In the genomic region with DNA sequence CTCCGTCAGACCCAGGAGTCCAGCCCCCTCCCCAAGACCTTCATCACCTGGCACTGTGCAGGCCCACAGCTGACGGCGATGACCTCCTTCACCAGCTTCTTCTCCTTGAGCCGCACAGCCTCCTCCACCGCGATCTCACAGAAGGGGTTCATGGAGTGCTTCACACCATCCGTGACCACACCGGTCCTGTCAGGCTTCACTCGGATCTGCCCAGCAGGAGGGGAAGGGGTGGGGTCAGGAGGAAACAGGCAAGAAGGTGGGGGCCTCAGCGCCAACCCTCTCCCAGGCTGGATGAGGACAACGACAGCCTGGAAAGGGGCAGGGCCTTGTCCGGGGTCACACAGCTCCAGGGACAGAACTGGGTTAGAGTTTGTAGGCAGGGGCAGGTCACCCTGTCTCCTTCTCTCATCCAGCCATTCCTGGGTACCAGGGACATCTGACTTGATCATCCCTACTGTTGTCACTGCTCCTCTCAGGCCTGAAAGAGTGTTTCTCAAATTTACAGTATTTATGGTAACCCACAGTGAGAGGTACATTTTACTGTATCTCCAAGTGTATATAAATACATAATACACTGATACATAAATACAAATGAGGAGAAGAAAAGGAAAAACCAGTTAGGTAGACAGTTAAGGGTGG, we compare ENCODE assay signal across 1 cellular context.
TF ChIP-seq lines count a peak whose summit lies in the region.

No MANE protein-coding gene starts in this region.

TF ChIP-seq in WTC11, 78 proteins besides CTCF, POLR2A, EP300 and RAD21 (continued from another document):
- TF ChIP-seq, protein P1, sequence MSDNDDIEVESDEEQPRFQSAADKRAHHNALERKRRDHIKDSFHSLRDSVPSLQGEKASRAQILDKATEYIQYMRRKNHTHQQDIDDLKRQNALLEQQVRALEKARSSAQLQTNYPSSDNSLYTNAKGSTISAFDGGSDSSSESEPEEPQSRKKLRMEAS (CRISPR knock-in tag; IDR thresholded peaks at IDR 0.05) = no peak
TF ChIP-seq in WTC11: peak in this region for 1.
